In the genomic region with DNA sequence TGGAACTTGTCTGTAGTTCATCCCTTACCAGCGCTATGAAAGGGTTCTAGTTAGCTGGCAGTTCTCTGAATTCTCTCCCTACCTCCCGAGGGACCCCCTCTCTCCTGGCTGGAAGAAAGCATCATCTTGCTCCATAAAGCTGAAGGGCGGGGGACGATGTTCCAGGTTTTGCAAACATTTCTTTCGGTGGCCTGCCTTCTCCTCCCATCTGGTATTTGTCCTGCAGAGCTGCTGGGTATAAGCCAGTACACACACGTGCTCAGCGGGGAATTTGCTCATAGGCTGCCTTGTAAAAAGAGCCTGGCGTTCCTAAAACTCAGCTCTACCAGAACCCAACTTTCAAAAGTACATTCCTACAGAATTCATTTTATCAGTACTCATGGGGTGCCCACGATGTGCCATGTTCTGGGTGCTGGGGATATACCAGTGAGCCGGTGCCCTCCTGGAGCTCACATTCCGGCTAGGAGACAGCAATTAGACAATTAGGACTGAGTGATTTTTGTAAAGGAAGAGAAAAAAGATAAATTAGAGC, we compare ENCODE assay signal across 8 cellular contexts. TPM values are rescaled to one million over a fixed set of nuclear protein-coding genes. Genes with fewer than 3 reads are reported as not detected.
DNase-seq lines count a peak whose midpoint lies in the region; TF ChIP-seq lines count a peak whose summit lies in the region.

No MANE protein-coding gene starts in this region.

- H3K9ac ChIP-seq in SK-N-MC (ENCODE audit: insufficient read length), result peak overlapping the region; percentile 83

- no peak for TF ChIP-seq POLR2A in vagina (IDR thresholded peaks at IDR 0.05)

- CTCF ChIA-PET in AG04449 (lab: Yijun Ruan, JAX), result interaction anchor here (0.8 to 5.0 kb wide), 23 partner anchors 9 to 266 kb away, joined by 3 to 74 read pairs (median 5); a partner anchor contains a TSS

- H3K4me3 ChIP-seq in AG04449 (ENCODE audit: low read depth, low read length) (peak overlapping the region; percentile 86), H7 (ENCODE audit: insufficient read depth, low read depth, low read length) (peak overlapping the region; percentile 96), SK-N-MC (peak overlapping the region; percentile 93), vagina (peak overlapping the region; percentile 67 to 79)

- no peak for TF ChIP-seq CTCF in AG04449 (IDR thresholded peaks at IDR 0.05; ENCODE audit: insufficient read depth, low read length, missing control alignments)
- TF ChIP-seq CTCF in vagina (IDR thresholded peaks at IDR 0.05), result no peak

- no peaks in the 10 kb centered on the region; the same call in 1 of the 2 replicates for H3K36me3 ChIP-seq in H7 (replicated peaks; ENCODE audit: control insufficient read depth, insufficient read depth, low read length)
- peaks cover 5% of the 10 kb centered on the region; the same call in 1 of the 2 replicates for H3K36me3 ChIP-seq in SK-N-MC (ENCODE audit: insufficient read depth, low read length)
- no peaks in the 10 kb centered on the region for H3K36me3 ChIP-seq in vagina

- intact Hi-C loops in vagina (cut with DNase I), result no loop called here

- H3K9me3 ChIP-seq in SK-N-MC (ENCODE audit: low read depth, low read length), result no peaks in the 10 kb centered on the region
- H3K9me3 ChIP-seq in vagina, result no peaks in the 10 kb centered on the region

- no peaks in the 10 kb centered on the region for H3K27me3 ChIP-seq in H7 (ENCODE audit: control insufficient read depth, insufficient read depth, low read length)
- H3K27me3 ChIP-seq in vagina, result no peaks in the 10 kb centered on the region

- peak overlapping the region; percentile 86 for H3K27ac ChIP-seq in SK-N-MC
- H3K27ac ChIP-seq in vagina, result peak overlapping the region; percentile 82

- DNase-seq in AG04449 (ENCODE audit: low read depth, low spot score) (no peak), H7 (peak; percentile 52), SK-N-MC (ENCODE audit: low read depth, low spot score) (no peak), epidermal melanocyte (ENCODE audit: insufficient read length, low spot score) (peak; percentile 89), mucosa of gallbladder (ENCODE audit: low spot score) (peak; percentile 72), vagina (ENCODE audit: extremely low spot score in 2 of 2) (no peak), SIG-M5 (lab: John Stamatoyannopoulos, UW) (no peak), SKM-1 treated with dmso at 0.1 percent for 144 hours (lab: John Stamatoyannopoulos, UW; ENCODE audit: unreplicated experiment) (no peak)

- POLR2A ChIA-PET in AG04449 (lab: Yijun Ruan, JAX), result interaction anchor here (0.9 to 3.3 kb wide), 12 partner anchors 9 to 50 kb away, joined by 3 to 45 read pairs (median 4); a partner anchor contains a TSS

- H3K4me1 ChIP-seq in vagina, result peaks cover 22% of the 10 kb centered on the region

RNA-seq across cellular contexts. Expression of a gene that starts 0.6 kb away (rescaled TPM):
- total RNA-seq in H7 (2014; rRNA removed; shearing (Covaris generic)), result 62.0 and 68.4 TPM in 2 replicates
- total RNA-seq in mucosa of gallbladder (16.7 TPM), vagina (33.6 TPM)

RNA-seq across cellular contexts. Expression of a gene that starts 24.4 kb away (rescaled TPM):
- total RNA-seq in H7 (2014; rRNA removed; shearing (Covaris generic)), result 23.5 and 25.9 TPM in 2 replicates
- total RNA-seq in mucosa of gallbladder, result 83.8 TPM
- total RNA-seq in vagina, result 13.5 TPM

RNA-seq across cellular contexts. Expression of a gene that starts 34.9 kb away (rescaled TPM):
- total RNA-seq in H7 (2014; rRNA removed; shearing (Covaris generic)), result 399 and 432 TPM in 2 replicates
- total RNA-seq in mucosa of gallbladder, result 226 TPM
- total RNA-seq in vagina, result 149 TPM

RNA-seq across cellular contexts. Expression of a gene that starts 35.2 kb away (rescaled TPM):
- total RNA-seq in H7 (2014; rRNA removed; shearing (Covaris generic)), result 34.9 and 41.0 TPM in 2 replicates
- 28.3 TPM for total RNA-seq in mucosa of gallbladder
- total RNA-seq in vagina, result 17.2 TPM

RNA-seq across cellular contexts. Expression of a gene that starts 39.3 kb away (rescaled TPM):
- 2.1 and 7.8 TPM in 2 replicates for total RNA-seq in H7 (2014; rRNA removed; shearing (Covaris generic))
- total RNA-seq in mucosa of gallbladder, result 186 TPM
- 13.0 TPM for total RNA-seq in vagina

Comparison
In these comparisons a context has a peak if more than half of its experiments do, and no peak if none do; other contexts are left out.
1. DNase-seq: peak in H7 (single experiment), epidermal melanocyte (single experiment) and mucosa of gallbladder (single experiment); none in AG04449 (single experiment), SK-N-MC (single experiment), vagina (0 of 2), SIG-M5 (single experiment) and SKM-1 treated with dmso at 0.1 percent for 144 hours (single experiment).
2. Peak in every context shown above with its lines, with median percentiles within 50 percentile points of each other: H3K4me3 ChIP-seq.